ENCODE assay signal across 13 cellular contexts in the genomic region with DNA sequence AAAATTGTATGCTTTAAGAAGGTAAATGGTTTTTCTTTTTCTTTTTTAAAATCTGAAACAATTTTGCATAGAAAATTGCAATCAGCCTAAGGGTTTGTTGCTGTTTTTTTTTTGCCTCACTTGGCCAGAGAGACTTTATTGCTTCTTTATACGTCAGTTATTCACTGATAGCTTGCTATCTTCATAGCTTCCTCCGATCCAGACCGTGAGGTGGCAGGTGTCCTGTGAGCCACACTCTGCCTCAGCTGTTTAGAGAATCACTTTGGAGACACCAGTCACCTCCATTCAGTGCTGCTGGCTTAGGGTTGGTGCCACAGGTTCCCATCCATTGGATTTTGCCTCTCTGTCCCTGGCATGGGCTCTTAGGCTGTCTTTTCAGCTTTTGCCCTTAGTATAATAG.
A peak's percentile ranks its signal among the peaks of the same experiment; 100 is the strongest.
DNase-seq lines count a peak whose midpoint lies in the region; ATAC-seq and TF ChIP-seq lines count a peak whose summit lies in the region.
"Had no signal": no experiment of that assay in that cellular context is flagged by ENCODE, and none has a peak within 500 bp of the region (broad histone marks: within the 10 kb centered on the region; RNA-seq: fewer than 3 reads in every experiment).

No MANE protein-coding gene starts in this region.

- intact Hi-C loops in right cardiac atrium (cut with DNase I), result no loop called here
- intact Hi-C loops in spleen (cut with DNase I; ENCODE audit: low total_unique reads), result no loop called here

- in situ Hi-C loops in GM23248 (cut with MboI), result no loop called here

- peak overlapping the region; percentile 49; the same call in 1 of the 2 replicates for H2AFZ ChIP-seq in GM23248
- H2AFZ ChIP-seq in SU-DHL-6 (ENCODE audit: low read depth, low read length, severe bottlenecking), result peak overlapping the region; percentile 3

- no peak overlapping the region for H3K9ac ChIP-seq in GM23248
- H3K9ac ChIP-seq in SU-DHL-6 (ENCODE audit: low read length), result peak overlapping the region; percentile 55

- H3K9me2 ChIP-seq in GM23248 (ENCODE audit: insufficient read depth) (no peaks in the 10 kb centered on the region), SU-DHL-6 (replicated peaks; ENCODE audit: insufficient read depth, low read length) (no peaks in the 10 kb centered on the region)

- H3K27ac Mint-ChIP-seq in activated CD4-positive, alpha-beta memory T cell treated with anti-CD3 and anti-CD28 coated beads, Interleukin-2, amount 10 ng/mL, durations not matched to agents 7 days and 5 days, result no peak overlapping the region
- H3K27ac Mint-ChIP-seq: activated naive CD8-positive, alpha-beta T cell treated with anti-CD3 and anti-CD28 coated beads for 36 hours had no signal

- POLR2A ChIA-PET in activated CD4-positive, alpha-beta memory T cell treated with anti-CD3 and anti-CD28 coated beads, Interleukin-2, amount 10 ng/mL, durations not matched to agents 7 days and 5 days (lab: Charles Lee), result no interaction called here

- H3K4me1 ChIP-seq in GM23248 (ENCODE audit: insufficient read depth) (peaks cover 20% of the 10 kb centered on the region; the same call in 1 of the 2 replicates), right cardiac atrium (ENCODE audit: control insufficient read depth, insufficient read depth, low read length) (peaks cover 14% of the 10 kb centered on the region), spleen (peaks cover 23 to 82% (median 49%) of the 10 kb centered on the region in 6 donors)

- CTCF ChIA-PET in activated CD4-positive, alpha-beta memory T cell treated with anti-CD3 and anti-CD28 coated beads, Interleukin-2, amount 10 ng/mL, durations not matched to agents 7 days and 5 days (lab: Charles Lee), result no interaction called here

- peaks cover 16% of the 10 kb centered on the region for H3K4me1 Mint-ChIP-seq in activated CD4-positive, alpha-beta memory T cell treated with anti-CD3 and anti-CD28 coated beads, Interleukin-2, amount 10 ng/mL, durations not matched to agents 7 days and 5 days

- H3K9me3 ChIP-seq in GM23248 (ENCODE audit: low read depth) (no peaks in the 10 kb centered on the region), SU-DHL-6 (ENCODE audit: insufficient read depth, low read length) (no peaks in the 10 kb centered on the region), right cardiac atrium (ENCODE audit: control insufficient read depth, low read length) (no peaks in the 10 kb centered on the region), spleen (no peaks in the 10 kb centered on the region)
- H3K9me3 ChIP-seq: MG63 had no signal

- H3K36me3 Mint-ChIP-seq in activated CD4-positive, alpha-beta memory T cell treated with anti-CD3 and anti-CD28 coated beads, Interleukin-2, amount 10 ng/mL, durations not matched to agents 7 days and 5 days (ENCODE audit: low read depth), result no peaks in the 10 kb centered on the region
- H3K36me3 Mint-ChIP-seq: activated naive CD8-positive, alpha-beta T cell treated with anti-CD3 and anti-CD28 coated beads for 36 hours had no signal

- ATAC-seq in right cardiac atrium, result peak in 1 of 2 donors; percentile 26
- no peak for ATAC-seq in GM18498 (IDR thresholded peaks at IDR 0.05; ENCODE audit: unreplicated experiment)
- no peak for ATAC-seq in HG03175 (IDR thresholded peaks at IDR 0.05; ENCODE audit: unreplicated experiment)
- no peak for ATAC-seq in GM18870 (IDR thresholded peaks at IDR 0.05; ENCODE audit: unreplicated experiment)

- TF ChIP-seq POLR2A in spleen (IDR thresholded peaks at IDR 0.05), result no peak

- H3K27ac ChIP-seq in GM23248, result no peak overlapping the region
- peak overlapping the region; percentile 99 for H3K27ac ChIP-seq in SU-DHL-6 (ENCODE audit: low read depth, low read length)
- H3K27ac ChIP-seq in right cardiac atrium (ENCODE audit: low read length), result peak overlapping the region; percentile 83
- H3K27ac ChIP-seq in spleen, result peak overlapping the region; percentile 66 to 89 (median 86)
- H3K27ac ChIP-seq: RWPE1 had no signal

- no peaks in the 10 kb centered on the region for H3K79me2 ChIP-seq in GM23248 (ENCODE audit: insufficient read depth)
- H3K79me2 ChIP-seq in SU-DHL-6 (ENCODE audit: insufficient read depth, low read length), result no peaks in the 10 kb centered on the region

- H3K4me3 Mint-ChIP-seq in activated CD4-positive, alpha-beta memory T cell treated with anti-CD3 and anti-CD28 coated beads, Interleukin-2, amount 10 ng/mL, durations not matched to agents 7 days and 5 days, result no peak overlapping the region
- H3K4me3 Mint-ChIP-seq: activated naive CD8-positive, alpha-beta T cell treated with anti-CD3 and anti-CD28 coated beads for 36 hours had no signal

- WGBS in GM23248 (ENCODE audit: low coverage in 1 of 2, low lambda C conversion rate in 2 of 2, missing lambda C conversion rate in 2 of 2), 2 experiments, result 67 to 74% methylated on average over 3 of the region's 3 CpGs
- WGBS in right cardiac atrium, result 38% methylated on average over 3 of the region's 3 CpGs
- 41 to 58% (median 48%) methylated on average over 3 of the region's 3 CpGs for WGBS in spleen, 5 donors

- no peaks in the 10 kb centered on the region for H3K9me3 Mint-ChIP-seq in activated CD4-positive, alpha-beta memory T cell treated with anti-CD3 and anti-CD28 coated beads, Interleukin-2, amount 10 ng/mL, durations not matched to agents 7 days and 5 days
- H3K9me3 Mint-ChIP-seq: activated naive CD8-positive, alpha-beta T cell treated with anti-CD3 and anti-CD28 coated beads for 36 hours had no signal

- H3K4me3 ChIP-seq in GM23248 (no peak overlapping the region), SU-DHL-6 (ENCODE audit: insufficient read depth, low read length, poor library complexity, severe bottlenecking) (peak overlapping the region; percentile 37), right cardiac atrium (ENCODE audit: low read length) (no peak overlapping the region), spleen (peak overlapping the region in 2 of 8 donors; percentile 7 to 32)
- H3K4me3 ChIP-seq: MG63 had no signal

- no peaks in the 10 kb centered on the region for H3K27me3 ChIP-seq in GM23248 (replicated peaks; ENCODE audit: insufficient read depth)
- H3K27me3 ChIP-seq in SU-DHL-6 (ENCODE audit: low read length), result no peaks in the 10 kb centered on the region
- H3K27me3 ChIP-seq in right cardiac atrium (ENCODE audit: control insufficient read depth, insufficient read depth), result no peaks in the 10 kb centered on the region
- no peaks in the 10 kb centered on the region for H3K27me3 ChIP-seq in spleen (replicated peaks in 1 of 7)
- H3K27me3 ChIP-seq: MG63 had no signal

- DNase-seq in GM23248, result no peak
- DNase-seq in right cardiac atrium, result no peak
- DNase-seq in spleen, result no peak
- DNase-seq in activated CD4-positive, alpha-beta memory T cell treated with anti-CD3 and anti-CD28 coated beads, Interleukin-2, amount 10 ng/mL, durations not matched to agents 7 days and 5 days, result no peak
- DNase-seq: activated naive CD8-positive, alpha-beta T cell treated with anti-CD3 and anti-CD28 coated beads for 36 hours; NCI-H2227 treated with DMSO at 0.1 percent for 48 hours; occipital lobe had no signal

- TF ChIP-seq CTCF in SU-DHL-6 (IDR thresholded peaks at IDR 0.05; ENCODE audit: insufficient read depth, low read length, poor library complexity, severe bottlenecking), result no peak
- no peak for TF ChIP-seq CTCF in spleen (IDR thresholded peaks at IDR 0.05 in 8 of 11, conservative IDR thresholded peaks at IDR 0.05 in 3 of 11)

- H3K36me3 ChIP-seq in GM23248 (ENCODE audit: low read depth) (no peaks in the 10 kb centered on the region), SU-DHL-6 (ENCODE audit: low read length) (no peaks in the 10 kb centered on the region), spleen (no peaks in the 10 kb centered on the region)
- H3K36me3 ChIP-seq: MG63 had no signal

- H3K27me3 Mint-ChIP-seq in activated CD4-positive, alpha-beta memory T cell treated with anti-CD3 and anti-CD28 coated beads, Interleukin-2, amount 10 ng/mL, durations not matched to agents 7 days and 5 days, result peaks cover 5% of the 10 kb centered on the region
- H3K27me3 Mint-ChIP-seq: activated naive CD8-positive, alpha-beta T cell treated with anti-CD3 and anti-CD28 coated beads for 36 hours had no signal

- H3K4me2 ChIP-seq in GM23248 (ENCODE audit: unreplicated experiment) (no peak overlapping the region), SU-DHL-6 (ENCODE audit: low read depth, low read length, poor library complexity, severe bottlenecking) (peak overlapping the region; percentile 90)

- H4K20me1 ChIP-seq in GM23248 (ENCODE audit: insufficient read depth) (no peaks in the 10 kb centered on the region), SU-DHL-6 (ENCODE audit: low read depth, low read length) (no peaks in the 10 kb centered on the region)

- H3F3A ChIP-seq in GM23248 (ENCODE audit: insufficient read depth) (no peaks in the 10 kb centered on the region), SU-DHL-6 (ENCODE audit: insufficient read depth) (peaks cover 38% of the 10 kb centered on the region)
